ENCODE assay signal across 11 cellular contexts in genomic region chr9:125484632-125485282, GRCh38.
A peak's percentile ranks its signal among the peaks of the same experiment; 100 is the strongest.
DNase-seq lines count a peak whose midpoint lies in the region; TF ChIP-seq lines count a peak whose summit lies in the region.
"Had no signal": no experiment of that assay in that cellular context is flagged by ENCODE, and none has a peak within 500 bp of the region (broad histone marks: within the 10 kb centered on the region; RNA-seq: fewer than 3 reads in every experiment).

No MANE protein-coding gene starts in this region.

- H3K27me3 Mint-ChIP-seq in HFFc6 (ENCODE audit: insufficient read depth), result no peaks in the 10 kb centered on the region; the same call in 1 of the 2 replicates
- H3K27me3 Mint-ChIP-seq: activated B cell treated with CpG ODN at 0.5 μM for 24 hours had no signal

- H3K9me3 ChIP-seq in suprapubic skin, result no peaks in the 10 kb centered on the region

- H3K4me1 ChIP-seq in suprapubic skin, result no peaks in the 10 kb centered on the region

- TF ChIP-seq CTCF in HFFc6 (IDR thresholded peaks at IDR 0.05) (no peak), choroid plexus epithelial cell (conservative IDR thresholded peaks at IDR 0.05; ENCODE audit: low read depth, low read length) (no peak), suprapubic skin (IDR thresholded peaks at IDR 0.05) (no peak)

- no peak for TF ChIP-seq EP300 in suprapubic skin (IDR thresholded peaks at IDR 0.05)

- peaks cover 26% of the 10 kb centered on the region for H3K36me3 ChIP-seq in suprapubic skin

- H3K4me3 ChIP-seq in choroid plexus epithelial cell (ENCODE audit: low read depth, low read length), result no peak overlapping the region
- H3K4me3 ChIP-seq in suprapubic skin, result no peak overlapping the region

- H3K27me3 ChIP-seq in suprapubic skin, result no peaks in the 10 kb centered on the region

- TF ChIP-seq POLR2A in suprapubic skin (IDR thresholded peaks at IDR 0.05), result no peak

- H3K4me3 Mint-ChIP-seq in HFFc6, result peak overlapping the region; percentile 7; the same call in 1 of the 2 replicates
- H3K4me3 Mint-ChIP-seq: activated B cell treated with CpG ODN at 0.5 μM for 24 hours had no signal

- peaks cover 42% of the 10 kb centered on the region for H3K4me1 Mint-ChIP-seq in HFFc6 (ENCODE audit: low read depth)
- H3K4me1 Mint-ChIP-seq: activated B cell treated with CpG ODN at 0.5 μM for 24 hours had no signal

- WGBS in suprapubic skin, result 77% methylated on average over 6 of the region's 6 CpGs

- H3K9me3 Mint-ChIP-seq in HFFc6, result no peaks in the 10 kb centered on the region
- H3K9me3 Mint-ChIP-seq: activated B cell treated with CpG ODN at 0.5 μM for 24 hours had no signal

- peak overlapping the region; percentile 85 for H3K27ac Mint-ChIP-seq in HFFc6
- H3K27ac Mint-ChIP-seq: activated B cell treated with CpG ODN at 0.5 μM for 24 hours had no signal

- DNase-seq in HFFc6 (peak; percentile 74), choroid plexus epithelial cell (ENCODE audit: low read depth) (peak; percentile 81), kidney tubule cell (ENCODE audit: low spot score) (peak; percentile 86), suprapubic skin (ENCODE audit: low spot score in 2 of 2) (no peak), NCI-H446 treated with DMSO at 0.1 percent for 48 hours (lab: John Stamatoyannopoulos, UW) (no peak), NCI-H187 (lab: John Stamatoyannopoulos, UW) (no peak)
- no peak for DNase-seq in stimulated activated CD4-positive, alpha-beta T cell treated with anti-CD3 and anti-CD28 coated beads, Interleukin-2, amount 100 ng/mL, for 24 hours
- DNase-seq in activated CD4-positive, CD25-positive, alpha-beta regulatory T cell treated with anti-CD3 and anti-CD28 coated beads, Interleukin-2, amount 50 U/mL, for 72 hours, result no peak
- DNase-seq: activated B cell treated with CpG ODN at 0.5 μM for 24 hours; activated naive CD4-positive, alpha-beta T cell treated with Interleukin-2 at 50 U/mL for 16 hours; NCI-H1417 had no signal

- peak overlapping the region; percentile 65 for H3K27ac ChIP-seq in suprapubic skin

- H3K36me3 Mint-ChIP-seq in HFFc6 (ENCODE audit: low read depth), result peaks cover 21% of the 10 kb centered on the region

Comparison
In these comparisons a context has a peak if more than half of its experiments do, and no peak if none do; other contexts are left out.
1. DNase-seq: peak in HFFc6 (single experiment), choroid plexus epithelial cell (single experiment) and kidney tubule cell (single experiment); none in suprapubic skin (0 of 2), stimulated activated CD4-positive, alpha-beta T cell treated with anti-CD3 and anti-CD28 coated beads, Interleukin-2, amount 100 ng/mL, for 24 hours (0 of 2), activated CD4-positive, CD25-positive, alpha-beta regulatory T cell treated with anti-CD3 and anti-CD28 coated beads, Interleukin-2, amount 50 U/mL, for 72 hours (single experiment), NCI-H446 treated with DMSO at 0.1 percent for 48 hours (single experiment) and NCI-H187 (0 of 2).